In the genomic region with DNA sequence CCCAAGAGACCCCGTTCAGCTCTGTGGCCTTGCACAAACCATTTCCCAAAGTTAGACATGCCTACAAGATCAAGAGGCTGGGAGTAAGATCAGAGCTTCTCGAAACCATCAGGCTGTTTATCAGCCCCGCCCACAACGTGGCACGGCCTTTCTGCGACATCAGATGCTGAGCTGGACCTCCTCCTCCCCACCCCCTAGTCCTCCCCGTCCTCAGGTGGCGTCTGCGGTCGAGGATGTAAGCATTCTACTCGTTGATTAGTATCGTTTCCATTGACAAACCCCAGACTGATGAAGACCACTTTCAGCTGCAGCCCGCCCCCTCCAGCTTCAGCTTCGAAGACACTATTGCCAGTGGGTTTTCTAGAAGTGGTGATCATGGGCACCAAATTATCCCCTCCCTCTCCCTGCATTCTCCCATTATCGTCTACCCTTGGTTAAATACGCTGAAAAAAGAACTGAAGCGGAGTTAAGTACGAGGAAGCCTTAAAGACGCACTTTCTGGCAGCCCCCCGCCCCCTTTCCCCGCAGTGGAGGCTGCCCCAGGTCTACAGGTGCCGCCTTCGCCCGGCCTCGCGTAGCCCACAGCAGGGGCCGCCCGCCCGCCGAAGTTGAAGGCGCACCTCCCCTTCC, we compare ENCODE assay signal across 8 cellular contexts. TPM values are rescaled to one million over a fixed set of nuclear protein-coding genes. Genes with fewer than 3 reads are reported as not detected.
DNase-seq lines count a peak whose midpoint lies in the region; ATAC-seq and TF ChIP-seq lines count a peak whose summit lies in the region.

No MANE protein-coding gene starts in this region.

- TF ChIP-seq CTCF in GM13977 (IDR thresholded peaks at IDR 0.05; ENCODE audit: extremely low read depth, insufficient read depth, missing control alignments), result no peak

- no peaks in the 10 kb centered on the region for H3K36me3 Mint-ChIP-seq in activated naive CD8-positive, alpha-beta T cell treated with anti-CD3 and anti-CD28 coated beads, Interleukin-2, amount 50 U/mL, for 24 hours (ENCODE audit: low read depth)

- H3K27ac ChIP-seq in right cardiac atrium (ENCODE audit: low read length), result peak overlapping the region; percentile 88

- no peaks in the 10 kb centered on the region for H3K9me3 ChIP-seq in right cardiac atrium (ENCODE audit: control insufficient read depth, low read length)

- 3% methylated on average over 31 of the region's 31 CpGs for WGBS in right cardiac atrium

- H3K27me3 Mint-ChIP-seq in activated naive CD8-positive, alpha-beta T cell treated with anti-CD3 and anti-CD28 coated beads, Interleukin-2, amount 50 U/mL, for 24 hours, result peaks cover 53% of the 10 kb centered on the region

- H3K27me3 ChIP-seq in right cardiac atrium (ENCODE audit: control insufficient read depth, insufficient read depth), result no peaks in the 10 kb centered on the region

- H3K9me3 Mint-ChIP-seq in activated naive CD8-positive, alpha-beta T cell treated with anti-CD3 and anti-CD28 coated beads, Interleukin-2, amount 50 U/mL, for 24 hours, result no peaks in the 10 kb centered on the region

- H3K4me3 ChIP-seq in right cardiac atrium (ENCODE audit: low read length), result peak overlapping the region; percentile 86

- ATAC-seq in activated naive CD8-positive, alpha-beta T cell treated with anti-CD3 and anti-CD28 coated beads, Interleukin-2, amount 50 U/mL, for 24 hours, result no peak
- peak; percentile 2 to 20 for ATAC-seq in right cardiac atrium

- H3K4me1 ChIP-seq in right cardiac atrium (ENCODE audit: control insufficient read depth, insufficient read depth, low read length), result peaks cover 3% of the 10 kb centered on the region

- in situ Hi-C loops in ACHN (cut with HindIII; ENCODE audit: low pct_ligation_motif_present, low pct_unique_long_range_greater_than_20kb, low sequenced_read_pairs), result no loop called here
- in situ Hi-C loops in GM13977 (cut with MboI; ENCODE audit: low pct_unique_long_range_greater_than_20kb, low sequenced_read_pairs, unreplicated experiment), result no loop called here

- H3K4me1 Mint-ChIP-seq in activated naive CD8-positive, alpha-beta T cell treated with anti-CD3 and anti-CD28 coated beads, Interleukin-2, amount 50 U/mL, for 24 hours, result peaks cover 7% of the 10 kb centered on the region

- DNase-seq in ACHN, result peak; percentile 68
- DNase-seq in GM13977 (ENCODE audit: low spot score), result peak; percentile 47
- peak; percentile 33 for DNase-seq in NCI-H1048 (lab: John Stamatoyannopoulos, UW)
- DNase-seq in activated naive CD8-positive, alpha-beta T cell treated with anti-CD3 and anti-CD28 coated beads, Interleukin-2, amount 50 U/mL, for 24 hours, result peak; percentile 5
- peak; percentile 55 to 76 (median 66) for DNase-seq in right cardiac atrium
- DNase-seq in renal cortical epithelial cell (ENCODE audit: low read depth), result peak; percentile 28
- no peak for DNase-seq in NCI-H1092 (lab: John Stamatoyannopoulos, UW)
- DNase-seq in cortex of kidney (lab: John Stamatoyannopoulos, UW), result no peak

- intact Hi-C loops in right cardiac atrium (cut with DNase I), result loop anchor here in 1 of 4 donors (10.0 kb wide), 1 partner anchor 191 kb away; the partner anchor contains the start of gene SNX24

- H3K27ac Mint-ChIP-seq in activated naive CD8-positive, alpha-beta T cell treated with anti-CD3 and anti-CD28 coated beads, Interleukin-2, amount 50 U/mL, for 24 hours, result no peak overlapping the region

- peak overlapping the region; percentile 62 for H3K4me3 Mint-ChIP-seq in activated naive CD8-positive, alpha-beta T cell treated with anti-CD3 and anti-CD28 coated beads, Interleukin-2, amount 50 U/mL, for 24 hours

RNA-seq across cellular contexts. Expression of gene PPIC, which starts 1.1 kb away (rescaled TPM):
- total RNA-seq in right cardiac atrium (10 to 100 TPM; 41.8 to 51.3 (median 42.8) TPM), renal cortical epithelial cell (78.0 and 124 TPM in 2 replicates)
- 47.3 TPM for polyA plus RNA-seq in right cardiac atrium

RNA-seq across cellular contexts. Expression of gene PRDM6, which starts 53.6 kb away (rescaled TPM):
- total RNA-seq in right cardiac atrium (1 to 10 TPM in 3 of 4 donors, under 1 TPM in 1; 0.65 to 2.4 (median 1.5) TPM), renal cortical epithelial cell (under 0.01 and 1.2 TPM in 2 replicates)
- 0.48 TPM for polyA plus RNA-seq in right cardiac atrium

Comparison
In these comparisons a context has a peak if more than half of its experiments do, and no peak if none do; other contexts are left out.
1. DNase-seq: peak in ACHN (single experiment), GM13977 (single experiment), NCI-H1048 (single experiment), activated naive CD8-positive, alpha-beta T cell treated with anti-CD3 and anti-CD28 coated beads, Interleukin-2, amount 50 U/mL, for 24 hours (single experiment), right cardiac atrium (3 of 3) and renal cortical epithelial cell (single experiment); none in NCI-H1092 (single experiment) and cortex of kidney (single experiment).